In the genomic region with DNA sequence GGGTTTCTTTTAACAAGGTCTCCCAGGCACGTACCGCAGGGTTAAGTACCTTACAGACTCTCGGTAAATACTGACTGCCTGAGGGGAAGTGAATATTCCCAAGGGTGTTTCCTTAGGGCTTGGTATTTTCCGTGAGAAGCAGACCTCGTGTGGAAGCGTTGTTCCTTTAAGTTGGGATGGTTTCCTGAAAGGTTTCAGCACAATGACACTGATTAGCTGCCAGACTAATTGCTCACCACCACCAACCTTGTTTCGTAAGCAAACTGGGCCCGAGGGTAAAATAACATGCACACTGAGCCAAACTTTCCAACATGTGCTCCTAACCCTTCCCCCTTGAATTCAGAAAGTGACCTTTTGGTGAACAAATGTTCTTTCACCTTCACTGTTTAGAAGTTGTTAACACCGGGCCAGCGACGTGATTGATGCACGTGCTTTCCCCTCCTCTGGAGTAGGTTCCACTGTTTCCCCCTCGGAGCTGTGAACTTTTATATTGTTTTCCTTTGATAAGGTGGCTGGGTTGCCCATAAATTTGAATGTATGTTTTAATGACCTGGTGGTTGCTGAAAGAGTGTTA, we compare ENCODE assay signal across 11 cellular contexts.
A peak's percentile ranks its signal among the peaks of the same experiment; 100 is the strongest.
DNase-seq lines count a peak whose midpoint lies in the region; ATAC-seq and TF ChIP-seq lines count a peak whose summit lies in the region.
"Had no signal": no experiment of that assay in that cellular context is flagged by ENCODE, and none has a peak within 500 bp of the region (broad histone marks: within the 10 kb centered on the region; RNA-seq: fewer than 3 reads in every experiment).

No MANE protein-coding gene starts in this region.

- DNase-seq in AG10803 (ENCODE audit: low read depth) (peak; percentile 88), M059J (ENCODE audit: low read depth) (peak; percentile 100), coronary artery (ENCODE audit: low spot score) (no peak), mesendoderm (peak; percentile 69), NCI-H748 (lab: John Stamatoyannopoulos, UW; ENCODE audit: unreplicated experiment) (no peak)
- DNase-seq in activated naive CD8-positive, alpha-beta T cell treated with anti-CD3 and anti-CD28 coated beads for 36 hours = no peak
- DNase-seq: activated B cell treated with CpG ODN at 0.5 μM for 24 hours, NCI-H2171 treated with DMSO at 0.1 percent for 48 hours had no signal

- H3K56ac ChIP-seq in mesendoderm (ENCODE audit: low read length) = peak overlapping the region; percentile 40

- no peaks in the 10 kb centered on the region for H3K4me1 Mint-ChIP-seq in activated naive CD8-positive, alpha-beta T cell treated with anti-CD3 and anti-CD28 coated beads for 36 hours
- H3K4me1 Mint-ChIP-seq: activated B cell treated with CpG ODN at 0.5 μM for 24 hours had no signal

- H4K5ac ChIP-seq in mesendoderm (ENCODE audit: low read length) = no peak overlapping the region

- no peak overlapping the region for H3K9ac ChIP-seq in mesendoderm (ENCODE audit: low read length)

- H3K4me1 ChIP-seq in mesendoderm (ENCODE audit: control insufficient read depth, low read depth, low read length) = no peaks in the 10 kb centered on the region

- H3K4me2 ChIP-seq in mesendoderm (ENCODE audit: low read length) = no peak overlapping the region

- H3K27ac Mint-ChIP-seq in activated naive CD8-positive, alpha-beta T cell treated with anti-CD3 and anti-CD28 coated beads for 36 hours = no peak overlapping the region
- H3K27ac Mint-ChIP-seq: activated B cell treated with CpG ODN at 0.5 μM for 24 hours had no signal

- H4K8ac ChIP-seq in mesendoderm (ENCODE audit: low read depth, low read length) = no peak overlapping the region

- no peak overlapping the region for H2AK5ac ChIP-seq in mesendoderm (ENCODE audit: low read length)

- no peak overlapping the region for H3K4ac ChIP-seq in mesendoderm (ENCODE audit: low read depth, low read length)

- no peak overlapping the region for H2BK5ac ChIP-seq in mesendoderm (ENCODE audit: low read length)

- H3K27me3 Mint-ChIP-seq in activated naive CD8-positive, alpha-beta T cell treated with anti-CD3 and anti-CD28 coated beads for 36 hours = no peaks in the 10 kb centered on the region
- H3K27me3 Mint-ChIP-seq: activated B cell treated with CpG ODN at 0.5 μM for 24 hours had no signal

- no peak overlapping the region for H3K18ac ChIP-seq in mesendoderm (ENCODE audit: low read length)

- H3K79me1 ChIP-seq in mesendoderm (ENCODE audit: low read length) = no peaks in the 10 kb centered on the region

- no peaks in the 10 kb centered on the region for H3K27me3 ChIP-seq in mesendoderm (ENCODE audit: insufficient read depth, low read length, poor library complexity)
- H3K27me3 ChIP-seq: cardiac muscle cell had no signal

- H3K4me3 ChIP-seq in AG10803 (ENCODE audit: low read length) (no peak overlapping the region), coronary artery (no peak overlapping the region), mesendoderm (ENCODE audit: low read length) (no peak overlapping the region)
- H3K4me3 ChIP-seq: cardiac muscle cell had no signal

- H3K9me3 Mint-ChIP-seq in activated naive CD8-positive, alpha-beta T cell treated with anti-CD3 and anti-CD28 coated beads for 36 hours = no peaks in the 10 kb centered on the region

- peak overlapping the region; percentile 0 for H2BK15ac ChIP-seq in mesendoderm (replicated peaks; ENCODE audit: low read depth)

- H3K36me3 Mint-ChIP-seq in activated naive CD8-positive, alpha-beta T cell treated with anti-CD3 and anti-CD28 coated beads for 36 hours = no peaks in the 10 kb centered on the region

- H3K27ac ChIP-seq in coronary artery (peak overlapping the region; percentile 50 to 79), mesendoderm (ENCODE audit: low read depth, low read length) (no peak overlapping the region)

- no peaks in the 10 kb centered on the region for H3K36me3 ChIP-seq in mesendoderm (ENCODE audit: control insufficient read depth, insufficient read depth, low read length)
- H3K36me3 ChIP-seq: cardiac muscle cell had no signal

- H3K79me2 ChIP-seq in mesendoderm (ENCODE audit: control insufficient read depth, insufficient read depth, low read length) = no peaks in the 10 kb centered on the region

- no peak for TF ChIP-seq CTCF in AG10803 (conservative IDR thresholded peaks at IDR 0.05; ENCODE audit: low read length)
- no peak for TF ChIP-seq CTCF in coronary artery (IDR thresholded peaks at IDR 0.05)

- no peak overlapping the region for H3K23ac ChIP-seq in mesendoderm (ENCODE audit: low read length)

- H2BK120ac ChIP-seq in mesendoderm (ENCODE audit: low read depth, low read length) = no peak overlapping the region

- H3K4me3 Mint-ChIP-seq in activated naive CD8-positive, alpha-beta T cell treated with anti-CD3 and anti-CD28 coated beads for 36 hours = no peak overlapping the region
- H3K4me3 Mint-ChIP-seq: activated B cell treated with CpG ODN at 0.5 μM for 24 hours had no signal

- ATAC-seq in HG03565 (IDR thresholded peaks at IDR 0.05; ENCODE audit: unreplicated experiment) = no peak
- no peak for ATAC-seq in GM19452 (IDR thresholded peaks at IDR 0.05; ENCODE audit: unreplicated experiment)

- WGBS in mesendoderm (ENCODE audit: extremely low coverage, insufficient coverage, low lambda C conversion rate) = no CpG with 5 or more reads among the region's 13 CpGs

Comparison
In these comparisons a context has a peak if more than half of its experiments do, and no peak if none do; other contexts are left out.
1. DNase-seq: peak in AG10803 (single experiment), M059J (single experiment) and mesendoderm (single experiment); none in coronary artery (single experiment), NCI-H748 (single experiment) and activated naive CD8-positive, alpha-beta T cell treated with anti-CD3 and anti-CD28 coated beads for 36 hours (single experiment).